In genomic region chr11:75639752-75640151, GRCh38 we compare ENCODE assay signal across 8 cellular contexts. TPM values are rescaled to one million over a fixed set of nuclear protein-coding genes. Genes with fewer than 3 reads are reported as not detected.
A peak's percentile ranks its signal among the peaks of the same experiment; 100 is the strongest.
DNase-seq lines count a peak whose midpoint lies in the region; TF ChIP-seq lines count a peak whose summit lies in the region.

No MANE protein-coding gene starts in this region.

- no peaks in the 10 kb centered on the region for H3K36me3 ChIP-seq in osteoblast (ENCODE audit: insufficient read depth, low read length)
- no peaks in the 10 kb centered on the region for H3K36me3 ChIP-seq in OCI-LY7 (ENCODE audit: insufficient read depth, low read length)

- CTCF ChIA-PET in OCI-LY7 (lab: Charles Lee; ENCODE audit: unreplicated experiment), result no interaction called here

- H3K9me2 ChIP-seq in OCI-LY7 (ENCODE audit: insufficient read depth, low read length), result no peaks in the 10 kb centered on the region

- H4K20me1 ChIP-seq in osteoblast (ENCODE audit: insufficient read depth, low read length) (no peaks in the 10 kb centered on the region), OCI-LY7 (ENCODE audit: insufficient read depth, low read length) (no peaks in the 10 kb centered on the region)

- H3K27me3 ChIP-seq in osteoblast (ENCODE audit: insufficient read depth, low read length), result peaks cover 10% of the 10 kb centered on the region

- H3K4me3 ChIP-seq in AG10803 (ENCODE audit: low read length) (no peak overlapping the region), foreskin fibroblast (ENCODE audit: low read depth in 1 of 2, low read length in 2 of 2) (peak overlapping the region in 1 of 2 donors; percentile 4), osteoblast (ENCODE audit: insufficient read depth, low read length) (no peak overlapping the region), OCI-LY7 (ENCODE audit: low read depth, low read length, poor library complexity, severe bottlenecking) (no peak overlapping the region)

- POLR2A ChIA-PET in OCI-LY7 (lab: Charles Lee), result no interaction called here

- intact Hi-C loops in OCI-LY7 (cut with micrococcal nuclease; ENCODE audit: unreplicated experiment), result no loop called here

- H3K9me3 ChIP-seq in osteoblast (ENCODE audit: low read depth, low read length) (no peaks in the 10 kb centered on the region), OCI-LY7 (ENCODE audit: low read length) (no peaks in the 10 kb centered on the region)

- H3K4me2 ChIP-seq in osteoblast (ENCODE audit: insufficient read depth, low read length), result peak overlapping the region; percentile 37
- no peak overlapping the region for H3K4me2 ChIP-seq in OCI-LY7 (ENCODE audit: low read length)

- no peaks in the 10 kb centered on the region for H3K79me2 ChIP-seq in osteoblast (ENCODE audit: insufficient read depth, low read length)
- no peaks in the 10 kb centered on the region for H3K79me2 ChIP-seq in OCI-LY7 (ENCODE audit: insufficient read depth, low read depth, low read length)

- no peak overlapping the region for H3K27ac ChIP-seq in osteoblast (ENCODE audit: low read depth, low read length)
- H3K27ac ChIP-seq in OCI-LY7 (ENCODE audit: low read depth, low read length, poor library complexity, severe bottlenecking), result no peak overlapping the region

- H2AFZ ChIP-seq in osteoblast (ENCODE audit: low read length), result peak overlapping the region; percentile 39
- H2AFZ ChIP-seq in OCI-LY7 (ENCODE audit: low read length), result no peak overlapping the region

- DNase-seq in AG10803 (ENCODE audit: low read depth) (peak; percentile 65), MV-4-11 (lab: John Stamatoyannopoulos, UW) (peak; percentile 97), SIG-M5 treated with dmso at 0.1 percent for 504 hours (lab: John Stamatoyannopoulos, UW; ENCODE audit: unreplicated experiment) (peak; percentile 54), foreskin fibroblast (peak; percentile 17 to 60), osteoblast (ENCODE audit: insufficient read length, low spot score, missing footprints) (no peak), OCI-LY7 (ENCODE audit: low spot score) (no peak)
- DNase-seq in stimulated activated naive CD4-positive, alpha-beta T cell (lab: John Stamatoyannopoulos, UW), result no peak
- no peak for DNase-seq in stimulated activated CD4-positive, alpha-beta T cell treated with anti-CD3 and anti-CD28 coated beads, Interleukin-1b, Interleukin-23, amount 100 ng/mL, for 48 hours

- BruUV-seq in OCI-LY7 (replicated peaks; lab: Mats Ljungman, UMichigan), result no TSS peak

- H3K4me1 ChIP-seq in osteoblast (ENCODE audit: insufficient read depth, low read length) (peaks cover 6% of the 10 kb centered on the region), OCI-LY7 (ENCODE audit: insufficient read depth, low read length, poor library complexity, severe bottlenecking) (no peaks in the 10 kb centered on the region)

- TF ChIP-seq CTCF in AG10803 (conservative IDR thresholded peaks at IDR 0.05; ENCODE audit: low read length) (no peak), foreskin fibroblast (IDR thresholded peaks at IDR 0.05; ENCODE audit: low read depth, low read length) (no peak), osteoblast (IDR thresholded peaks at IDR 0.05; ENCODE audit: extremely low read depth, low read depth, low read length) (no peak), OCI-LY7 (conservative IDR thresholded peaks at IDR 0.05; ENCODE audit: low read length) (no peak)

RNA-seq across cellular contexts. Expression of gene MAP6, which starts 29.1 kb away (rescaled TPM):
- total RNA-seq in osteoblast (0.72 and 1.5 TPM in 2 replicates), OCI-LY7 (2022) (not detected in 2 replicates)
- total RNA-seq in OCI-LY7 (2014; rRNA removed; shearing (Covaris generic)), result not detected in 2 replicates

Comparison
In these comparisons a context has a peak if more than half of its experiments do, and no peak if none do; other contexts are left out.
1. DNase-seq: peak in AG10803 (single experiment), MV-4-11 (single experiment), SIG-M5 treated with dmso at 0.1 percent for 504 hours (single experiment) and foreskin fibroblast (2 of 2); none in osteoblast (single experiment), stimulated activated naive CD4-positive, alpha-beta T cell (0 of 6), stimulated activated CD4-positive, alpha-beta T cell treated with anti-CD3 and anti-CD28 coated beads, Interleukin-1b, Interleukin-23, amount 100 ng/mL, for 48 hours (single experiment) and OCI-LY7 (single experiment).